Comparison of ENCODE assay signal across 12 cellular contexts in the genomic region with DNA sequence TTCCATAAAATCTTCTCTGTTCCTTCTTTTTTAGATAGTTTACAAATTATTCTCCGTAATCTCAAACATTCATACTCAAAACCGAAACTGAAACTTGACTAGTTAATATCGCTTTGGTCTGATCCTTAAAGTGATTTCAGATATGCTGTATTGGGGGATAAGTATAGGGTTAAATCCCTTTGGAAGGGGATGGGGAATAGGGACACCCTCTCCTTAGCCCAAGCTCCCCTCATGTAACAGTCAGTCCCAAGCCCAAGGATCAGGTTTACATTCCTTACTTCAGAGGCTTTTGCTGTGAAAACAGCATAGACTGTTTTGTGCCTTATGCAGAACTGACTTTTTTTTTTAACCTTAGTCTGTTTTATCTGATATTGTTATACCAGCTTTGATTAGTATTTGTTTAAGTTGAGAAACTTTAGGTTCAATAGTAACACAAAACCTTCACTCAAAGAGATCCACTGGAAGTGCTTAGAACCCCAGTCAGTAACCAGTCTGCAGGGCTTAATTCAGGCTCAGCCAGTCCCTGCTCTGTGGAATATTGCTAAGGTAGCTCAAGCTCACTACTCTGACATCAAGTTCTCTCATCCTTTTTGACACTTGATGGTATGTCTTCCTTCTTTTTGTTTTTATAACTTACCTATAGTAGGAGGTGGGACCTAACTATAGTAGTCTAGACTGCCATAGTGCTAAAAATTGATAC. TPM values are rescaled to one million over a fixed set of nuclear protein-coding genes. Genes with fewer than 3 reads are reported as not detected.
A peak's percentile ranks its signal among the peaks of the same experiment; 100 is the strongest.
DNase-seq lines count a peak whose midpoint lies in the region; TF ChIP-seq lines count a peak whose summit lies in the region.
"Had no signal": no experiment of that assay in that cellular context is flagged by ENCODE, and none has a peak within 500 bp of the region (broad histone marks: within the 10 kb centered on the region; RNA-seq: fewer than 3 reads in every experiment).

No MANE protein-coding gene starts in this region.

- no peak for TF ChIP-seq EP300 in esophagus muscularis mucosa (IDR thresholded peaks at IDR 0.05)

- no peak overlapping the region for H2AFZ ChIP-seq in OCI-LY3 (ENCODE audit: low read depth, low read length)
- H2AFZ ChIP-seq: neural progenitor cell had no signal

- DNase-seq in GM06990 (ENCODE audit: extremely low read depth, insufficient read length) (no peak), esophagus muscularis mucosa (ENCODE audit: extremely low spot score) (no peak), cerebellum (ENCODE audit: low spot score) (no peak), posterior vena cava (ENCODE audit: low spot score) (no peak)
- no peak for DNase-seq in effector CD8-positive, alpha-beta T cell (lab: John Stamatoyannopoulos, UW)
- DNase-seq: dermis blood vessel endothelial cell, MM.1S, NCI-H526 treated with DMSO at 0.1 percent for 48 hours had no signal

- no peaks in the 10 kb centered on the region for H3K79me2 ChIP-seq in OCI-LY3 (ENCODE audit: low read length)

- H3K9me3 ChIP-seq in OCI-LY3 (ENCODE audit: insufficient read depth, low read length) (no peaks in the 10 kb centered on the region), esophagus muscularis mucosa (no peaks in the 10 kb centered on the region)

- H3K27me3 ChIP-seq in GM06990 (replicated peaks; ENCODE audit: control insufficient read depth, insufficient read depth, low read length) (no peaks in the 10 kb centered on the region), OCI-LY3 (ENCODE audit: low read depth, low read length) (no peaks in the 10 kb centered on the region), esophagus muscularis mucosa (no peaks in the 10 kb centered on the region)
- H3K27me3 ChIP-seq: neural progenitor cell had no signal

- WGBS in esophagus muscularis mucosa: 79% methylated on average over 3 of the region's 3 CpGs

- H3K4me1 ChIP-seq in OCI-LY3 (ENCODE audit: low read length): peaks cover 13% of the 10 kb centered on the region
- H3K4me1 ChIP-seq in esophagus muscularis mucosa: no peaks in the 10 kb centered on the region
- H3K4me1 ChIP-seq: neural progenitor cell had no signal

- H3K36me3 ChIP-seq in GM06990 (ENCODE audit: control insufficient read depth, insufficient read depth, low read length): peaks cover 2% of the 10 kb centered on the region; the same call in 1 of the 2 replicates
- H3K36me3 ChIP-seq in OCI-LY3 (replicated peaks; ENCODE audit: low read depth, low read length): peaks cover 36% of the 10 kb centered on the region
- H3K36me3 ChIP-seq in esophagus muscularis mucosa: peaks cover 30 to 94% (median 41%) of the 10 kb centered on the region in 4 donors
- H3K36me3 ChIP-seq: neural progenitor cell had no signal

- H3K4me3 ChIP-seq in GM06990 (replicated peaks; ENCODE audit: low read depth, low read length) (peak overlapping the region; percentile 48), OCI-LY3 (ENCODE audit: low read length) (peak overlapping the region; percentile 62), esophagus muscularis mucosa (peak overlapping the region; percentile 0 to 23 (median 14)), skin epidermis (peak overlapping the region in 5 of 7 experiments; percentile 8 to 19 (median 16))
- H3K4me3 ChIP-seq: neural progenitor cell had no signal

- H3K27ac ChIP-seq in OCI-LY3 (ENCODE audit: low read length) (no peak overlapping the region), esophagus muscularis mucosa (replicated peaks in 1 of 4) (peak overlapping the region in 1 of 4 donors; percentile 2), skin epidermis (peak overlapping the region in 11 of 21 experiments; percentile 10 to 70 (median 49))
- H3K27ac ChIP-seq: neural progenitor cell had no signal

- H3K4me2 ChIP-seq in OCI-LY3 (ENCODE audit: low read length): peak overlapping the region; percentile 65
- H3K4me2 ChIP-seq: neural progenitor cell had no signal

- TF ChIP-seq CTCF in GM06990 (IDR thresholded peaks at IDR 0.05; ENCODE audit: insufficient read depth, low read length, poor library complexity, severe bottlenecking) (no peak), OCI-LY3 (IDR thresholded peaks at IDR 0.05; ENCODE audit: low read depth, low read length) (no peak), esophagus muscularis mucosa (IDR thresholded peaks at IDR 0.05) (no peak)

- no peaks in the 10 kb centered on the region for H4K20me1 ChIP-seq in OCI-LY3 (ENCODE audit: insufficient read depth, low read length)

- intact Hi-C loops in esophagus muscularis mucosa (cut with DNase I): no loop called here
- intact Hi-C loops in posterior vena cava (cut with DNase I): no loop called here

- no peak for TF ChIP-seq POLR2A in esophagus muscularis mucosa (IDR thresholded peaks at IDR 0.05; ENCODE audit: low read depth)

- H3K9ac ChIP-seq in OCI-LY3 (ENCODE audit: low read length): no peak overlapping the region
- H3K9ac ChIP-seq: neural progenitor cell had no signal

RNA-seq across cellular contexts. Expression of a gene that starts 10.5 kb away (rescaled TPM):
- total RNA-seq in esophagus muscularis mucosa (1 to 10 TPM; 6.2 to 7.5 (median 6.5) TPM), cerebellum (8.2 TPM), posterior vena cava (10 to 100 TPM; 10.5 to 10.9 TPM)

RNA-seq across cellular contexts. Expression of a gene that starts 38.1 kb away (rescaled TPM):
- total RNA-seq in esophagus muscularis mucosa (under 1 TPM in 1 of 4 donors, not detected in 3; 0.34 TPM), cerebellum (not detected), posterior vena cava (not detected)
- total RNA-seq: dermis blood vessel endothelial cell; T-helper 1 cell treated with Interleukin-12 subunit alpha and Interleukin-12 subunit beta and Interleukin-4 antibody, amounts not matched to agents 30 ng/mL and 1 ng/mL, for 36 hours had no signal
